8 cellular contexts compared by ENCODE assay signal in the genomic region with DNA sequence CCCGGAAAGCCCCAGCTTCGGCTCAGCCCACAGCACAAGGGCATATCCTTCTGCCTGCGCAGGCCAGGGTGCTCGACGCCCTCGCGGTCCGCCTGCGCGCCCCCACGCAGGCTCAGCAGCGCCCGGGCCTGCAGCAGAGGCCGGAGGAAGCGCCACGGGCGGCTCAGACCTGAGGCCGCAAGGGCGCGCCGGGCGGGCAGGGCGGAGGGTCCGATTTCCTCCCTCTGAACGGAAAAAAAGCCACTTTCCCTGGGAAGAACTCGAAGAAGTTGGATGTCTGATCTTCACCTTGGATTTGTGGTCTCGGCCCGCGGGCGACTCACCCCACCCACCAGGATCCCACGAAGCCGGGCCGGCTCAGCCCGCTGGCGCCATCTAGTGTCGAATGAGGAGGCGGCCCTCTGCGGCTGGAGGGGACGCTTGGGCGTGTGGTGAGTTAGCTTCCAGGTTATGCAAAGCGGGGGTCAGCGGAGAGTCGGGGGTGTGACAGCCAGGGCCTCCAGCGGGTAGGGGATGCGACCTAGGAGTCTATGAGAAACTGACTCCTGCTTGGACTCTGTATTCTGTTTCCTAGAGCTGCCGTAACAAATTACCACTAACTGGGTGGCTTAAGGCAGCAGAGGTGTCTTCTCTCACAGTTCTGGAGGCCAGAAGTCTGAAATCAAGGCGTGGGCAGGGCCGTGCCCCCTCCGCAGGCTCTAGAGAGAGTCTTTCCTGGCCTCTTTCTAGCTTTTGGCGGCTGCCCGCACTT. TPM values are rescaled to one million over a fixed set of nuclear protein-coding genes. Genes with fewer than 3 reads are reported as not detected.
DNase-seq lines count a peak whose midpoint lies in the region; ATAC-seq and TF ChIP-seq lines count a peak whose summit lies in the region.

No MANE protein-coding gene starts in this region.

- no peaks in the 10 kb centered on the region for H3K4me1 ChIP-seq in ectodermal cell (ENCODE audit: control insufficient read depth, insufficient read depth, low read length)

- peak overlapping the region; percentile 59 for H3K4me3 Mint-ChIP-seq in memory B cell

- TF ChIP-seq CTCF in AG09309 (IDR thresholded peaks at IDR 0.05; ENCODE audit: control insufficient read depth, insufficient read depth, low read depth, low read length, missing control alignments): peak; percentile 99

- DNase-seq in AG09309 (ENCODE audit: low read depth) (peak; percentile 7), NCI-H524 treated with DMSO at 0.1 percent for 48 hours (lab: John Stamatoyannopoulos, UW) (peak; percentile 30), memory B cell (ENCODE audit: low spot score in 2 of 2) (peak; percentile 85 to 94)
- DNase-seq in activated CD8-positive, alpha-beta memory T cell treated with anti-CD3 and anti-CD28 coated beads for 1 hour (ENCODE audit: extremely low read depth in 1 of 2, low read depth in 1 of 2): peak; percentile 63 to 77
- DNase-seq in stimulated activated CD8-positive, alpha-beta memory T cell treated with anti-CD3 and anti-CD28 coated beads, Interleukin-12 subunit alpha, Interleukin-12 subunit beta, amount 100 ng/mL, for 1 hour (ENCODE audit: low read depth): peak; percentile 81

- no peak overlapping the region for H3K27ac Mint-ChIP-seq in memory B cell

- H3K27ac ChIP-seq in ectodermal cell (ENCODE audit: insufficient read depth, low read depth, low read length, poor library complexity, severe bottlenecking): no peak overlapping the region

- H3K4me1 Mint-ChIP-seq in memory B cell: peaks cover 6% of the 10 kb centered on the region

- H3K27me3 Mint-ChIP-seq in memory B cell: peaks cover under 1% of the 10 kb centered on the region

- no peaks in the 10 kb centered on the region for H3K9me3 Mint-ChIP-seq in memory B cell

- WGBS in ectodermal cell, 2 experiments: 22 to 24% methylated on average over 51 of the region's 51 CpGs

- H3K4me3 ChIP-seq in AG09309 (ENCODE audit: control insufficient read depth, low read depth, low read length) (peak overlapping the region; percentile 40), ectodermal cell (ENCODE audit: insufficient read depth, low read depth, low read length) (peak overlapping the region; percentile 29)

- peaks cover 13% of the 10 kb centered on the region for H3K27me3 ChIP-seq in ectodermal cell (ENCODE audit: control insufficient read depth, insufficient read depth, low read length, poor library complexity, severe bottlenecking)

- no peaks in the 10 kb centered on the region for H3K9me3 ChIP-seq in ectodermal cell (ENCODE audit: control insufficient read depth, low read length)

- ATAC-seq in GM18861 (IDR thresholded peaks at IDR 0.05; ENCODE audit: unreplicated experiment) (peak; percentile 79), HG03175 (IDR thresholded peaks at IDR 0.05; ENCODE audit: unreplicated experiment) (peak; percentile 83), memory B cell (ENCODE audit: low read depth) (peak; percentile 94)

- H3K36me3 ChIP-seq in ectodermal cell (ENCODE audit: control insufficient read depth, insufficient read depth, low read length): no peaks in the 10 kb centered on the region

- H3K36me3 Mint-ChIP-seq in memory B cell: no peaks in the 10 kb centered on the region

RNA-seq across cellular contexts. Expression of a gene that starts 40.0 kb away (rescaled TPM):
- 455 TPM for polyA plus RNA-seq in ectodermal cell (2013, experiment 1 of 4)
- polyA plus RNA-seq in ectodermal cell (2013, experiment 2 of 4): 517 TPM
- polyA plus RNA-seq in ectodermal cell (2013, experiment 3 of 4): 452 TPM
- polyA plus RNA-seq in ectodermal cell (2013, experiment 4 of 4): 529 TPM

Comparison
In these comparisons a context has a peak if more than half of its experiments do, and no peak if none do; other contexts are left out.
1. DNase-seq: peak in every context shown above with its lines; median percentile 90 in memory B cell; 81 in stimulated activated CD8-positive, alpha-beta memory T cell treated with anti-CD3 and anti-CD28 coated beads, Interleukin-12 subunit alpha, Interleukin-12 subunit beta, amount 100 ng/mL, for 1 hour; 70 in activated CD8-positive, alpha-beta memory T cell treated with anti-CD3 and anti-CD28 coated beads for 1 hour; 30 in NCI-H524 treated with DMSO at 0.1 percent for 48 hours; 7 in AG09309.